In genomic region chr4:156312261-156312847, GRCh38 we compare ENCODE assay signal across 22 cellular contexts.
DNase-seq lines count a peak whose midpoint lies in the region; ATAC-seq and TF ChIP-seq lines count a peak whose summit lies in the region.
"Had no signal": no experiment of that assay in that cellular context is flagged by ENCODE, and none has a peak within 500 bp of the region (broad histone marks: within the 10 kb centered on the region; RNA-seq: fewer than 3 reads in every experiment).

No MANE protein-coding gene starts in this region.

- H3K9ac ChIP-seq in SK-N-SH = no peak overlapping the region

- no peaks in the 10 kb centered on the region for H3K79me2 ChIP-seq in SK-N-SH (ENCODE audit: insufficient read depth)

- no peak overlapping the region for H3K4me3 Mint-ChIP-seq in natural killer cell treated with Interleukin-12 subunit alpha and Interleukin-12 subunit beta and Interleukin-15 and Interleukin-18, amount 100 ng/mL, for 72 hours
- H3K4me3 Mint-ChIP-seq: activated CD4-positive, alpha-beta memory T cell treated with anti-CD3 and anti-CD28 coated beads for 36 hours; activated naive CD8-positive, alpha-beta T cell treated with anti-CD3 and anti-CD28 coated beads for 36 hours; activated T-cell treated with anti-CD3 and anti-CD28 coated beads, Interleukin-2, amount 50 U/mL, for 4 hours; CD8-positive, alpha-beta T cell; naive thymus-derived CD4-positive, alpha-beta T cell; stimulated activated naive CD8-positive, alpha-beta T cell treated with anti-CD3 and anti-CD28 coated beads, Interleukin-15, amount 100 ng/mL, for 72 hours had no signal

- no peak for TF ChIP-seq EP300 in SK-N-SH (IDR thresholded peaks at IDR 0.05; ENCODE audit: borderline replicate concordance in 1 of 2, low read depth in 1 of 2, low read length in 1 of 2)

- no peaks in the 10 kb centered on the region for H3K36me3 ChIP-seq in SK-N-SH (replicated peaks in 1 of 2; ENCODE audit: control insufficient read depth in 1 of 2, insufficient read depth in 2 of 2, low read length in 1 of 2)
- H3K36me3 ChIP-seq: cardiac muscle cell, lower lobe of right lung had no signal

- H4K20me1 ChIP-seq in SK-N-SH (ENCODE audit: insufficient read depth) = no peaks in the 10 kb centered on the region

- H3K27ac ChIP-seq in SK-N-SH (ENCODE audit: low read depth in 2 of 2, low read length in 1 of 2) = no peak overlapping the region
- H3K27ac ChIP-seq: cardiac muscle cell, lower lobe of right lung, psoas muscle had no signal

- no peaks in the 10 kb centered on the region for H3F3A ChIP-seq in SK-N-SH (replicated peaks; ENCODE audit: insufficient read depth)

- TF ChIP-seq RAD21 in SK-N-SH (IDR thresholded peaks at IDR 0.05; ENCODE audit: low read length) = no peak

- no peak overlapping the region for H3K27ac Mint-ChIP-seq in natural killer cell treated with Interleukin-12 subunit alpha and Interleukin-12 subunit beta and Interleukin-15 and Interleukin-18, amount 100 ng/mL, for 72 hours
- H3K27ac Mint-ChIP-seq: activated CD4-positive, alpha-beta memory T cell treated with anti-CD3 and anti-CD28 coated beads for 36 hours; activated naive CD8-positive, alpha-beta T cell treated with anti-CD3 and anti-CD28 coated beads for 36 hours; CD8-positive, alpha-beta T cell; naive thymus-derived CD4-positive, alpha-beta T cell; stimulated activated naive CD8-positive, alpha-beta T cell treated with anti-CD3 and anti-CD28 coated beads, Interleukin-15, amount 100 ng/mL, for 72 hours had no signal

- H3K27me3 Mint-ChIP-seq in natural killer cell treated with Interleukin-12 subunit alpha and Interleukin-12 subunit beta and Interleukin-15 and Interleukin-18, amount 100 ng/mL, for 72 hours = no peaks in the 10 kb centered on the region
- H3K27me3 Mint-ChIP-seq: activated CD4-positive, alpha-beta memory T cell treated with anti-CD3 and anti-CD28 coated beads for 36 hours; activated naive CD8-positive, alpha-beta T cell treated with anti-CD3 and anti-CD28 coated beads for 36 hours; naive thymus-derived CD4-positive, alpha-beta T cell; stimulated activated naive CD8-positive, alpha-beta T cell treated with anti-CD3 and anti-CD28 coated beads, Interleukin-15, amount 100 ng/mL, for 72 hours had no signal

- H3K36me3 Mint-ChIP-seq in natural killer cell treated with Interleukin-12 subunit alpha and Interleukin-12 subunit beta and Interleukin-15 and Interleukin-18, amount 100 ng/mL, for 72 hours = no peaks in the 10 kb centered on the region
- H3K36me3 Mint-ChIP-seq: activated CD4-positive, alpha-beta memory T cell treated with anti-CD3 and anti-CD28 coated beads for 36 hours; activated naive CD8-positive, alpha-beta T cell treated with anti-CD3 and anti-CD28 coated beads for 36 hours; CD8-positive, alpha-beta T cell; naive thymus-derived CD4-positive, alpha-beta T cell had no signal

- DNase-seq in A172 (ENCODE audit: low spot score) = peak; percentile 46
- DNase-seq in HEK293T (ENCODE audit: extremely low spot score) = no peak
- no peak for DNase-seq in SK-N-SH
- peak; percentile 46 for DNase-seq in fibroblast of villous mesenchyme (ENCODE audit: low read depth)
- no peak for DNase-seq in natural killer cell treated with Interleukin-12 subunit alpha and Interleukin-12 subunit beta and Interleukin-15 and Interleukin-18, amount 100 ng/mL, for 72 hours (ENCODE audit: low spot score)
- no peak for DNase-seq in stimulated activated naive CD4-positive, alpha-beta T cell (lab: John Stamatoyannopoulos, UW)
- DNase-seq: activated CD4-positive, alpha-beta memory T cell treated with anti-CD3 and anti-CD28 coated beads for 36 hours; activated naive CD8-positive, alpha-beta T cell treated with anti-CD3 and anti-CD28 coated beads for 36 hours; activated T-cell treated with anti-CD3 and anti-CD28 coated beads, Interleukin-2, amount 50 U/mL, for 4 hours; CD8-positive, alpha-beta T cell; DND-41; lower lobe of right lung; MM.1S; naive thymus-derived CD4-positive, alpha-beta T cell; NCI-H1930; NCI-H510A; psoas muscle; stimulated activated CD4-positive, alpha-beta T cell treated with anti-CD3 and anti-CD28 coated beads, Interleukin-15, amount 100 ng/mL, for 24 hours; stimulated activated naive CD8-positive, alpha-beta T cell treated with anti-CD3 and anti-CD28 coated beads, Interleukin-15, amount 100 ng/mL, for 72 hours had no signal

- H3K9me3 Mint-ChIP-seq in natural killer cell treated with Interleukin-12 subunit alpha and Interleukin-12 subunit beta and Interleukin-15 and Interleukin-18, amount 100 ng/mL, for 72 hours = peaks cover 4% of the 10 kb centered on the region
- H3K9me3 Mint-ChIP-seq: stimulated activated naive CD8-positive, alpha-beta T cell treated with anti-CD3 and anti-CD28 coated beads, Interleukin-15, amount 100 ng/mL, for 72 hours had no signal

- H3K9me3 ChIP-seq in SK-N-SH = peaks cover under 1% of the 10 kb centered on the region; the same call in 1 of the 2 replicates
- H3K9me3 ChIP-seq: lower lobe of right lung had no signal

- peak overlapping the region; percentile 17; the same call in 1 of the 2 replicates for H3K4me2 ChIP-seq in SK-N-SH

- no peaks in the 10 kb centered on the region for H3K9me2 ChIP-seq in SK-N-SH

- H3K4me1 Mint-ChIP-seq in natural killer cell treated with Interleukin-12 subunit alpha and Interleukin-12 subunit beta and Interleukin-15 and Interleukin-18, amount 100 ng/mL, for 72 hours (ENCODE audit: low read depth in 2 of 2) = no peaks in the 10 kb centered on the region
- H3K4me1 Mint-ChIP-seq: activated naive CD8-positive, alpha-beta T cell treated with anti-CD3 and anti-CD28 coated beads for 36 hours; naive thymus-derived CD4-positive, alpha-beta T cell; stimulated activated naive CD8-positive, alpha-beta T cell treated with anti-CD3 and anti-CD28 coated beads, Interleukin-15, amount 100 ng/mL, for 72 hours had no signal

- WGBS in SK-N-SH (ENCODE audit: low lambda C conversion rate) = 28% methylated on average over 3 of the region's 3 CpGs

- H3K4me3 ChIP-seq in SK-N-SH (ENCODE audit: low read depth in 2 of 2, low read length in 1 of 2) (no peak overlapping the region; a peak in 1 of 4 replicates), fibroblast of villous mesenchyme (ENCODE audit: low read depth, low read length) (peak overlapping the region; percentile 28)
- H3K4me3 ChIP-seq: cardiac muscle cell, lower lobe of right lung, psoas muscle had no signal

- CTCF ChIA-PET in HEK293T (lab: Yijun Ruan, JAX) (no interaction called here), SK-N-SH (lab: Yijun Ruan, JAX) (no interaction called here)

- POLR2A ChIA-PET in HEK293T (lab: Yijun Ruan, JAX) = no interaction called here
- POLR2A ChIA-PET in SK-N-SH (lab: Yijun Ruan, JAX) = no interaction called here

- no peaks in the 10 kb centered on the region for H3K27me3 ChIP-seq in SK-N-SH (ENCODE audit: insufficient read depth)
- H3K27me3 ChIP-seq: cardiac muscle cell had no signal

- ATAC-seq in natural killer cell treated with Interleukin-12 subunit alpha and Interleukin-12 subunit beta and Interleukin-15 and Interleukin-18, amount 100 ng/mL, for 72 hours = no peak
- ATAC-seq in GM21360 (IDR thresholded peaks at IDR 0.05; ENCODE audit: unreplicated experiment) = no peak
- no peak for ATAC-seq in GM19467 (IDR thresholded peaks at IDR 0.05; ENCODE audit: unreplicated experiment)
- ATAC-seq: activated T-cell treated with anti-CD3 and anti-CD28 coated beads, Interleukin-2, amount 50 U/mL, for 4 hours; CD8-positive, alpha-beta T cell; lower lobe of right lung; naive thymus-derived CD4-positive, alpha-beta T cell; psoas muscle; stimulated activated naive CD8-positive, alpha-beta T cell treated with anti-CD3 and anti-CD28 coated beads, Interleukin-15, amount 100 ng/mL, for 72 hours had no signal

- no peaks in the 10 kb centered on the region; a peak in 1 of 4 replicates for H3K4me1 ChIP-seq in SK-N-SH (ENCODE audit: control insufficient read depth in 1 of 2, insufficient read depth in 2 of 2, low read depth in 1 of 2, low read length in 1 of 2)
- H3K4me1 ChIP-seq: lower lobe of right lung, psoas muscle had no signal

- TF ChIP-seq CTCF in SK-N-SH (IDR thresholded peaks at IDR 0.05) = no peak
- TF ChIP-seq CTCF in fibroblast of villous mesenchyme (IDR thresholded peaks at IDR 0.05; ENCODE audit: insufficient read depth, low read depth, low read length) = no peak

- no peak overlapping the region for H2AFZ ChIP-seq in SK-N-SH (ENCODE audit: low read depth)

TF ChIP-seq in HEK293T, 16 proteins besides CTCF, POLR2A, EP300 and RAD21:
- peak; percentile 61 for TF ChIP-seq PKNOX1 (IDR thresholded peaks at IDR 0.05)
- TF ChIP-seq SUZ12 (IDR thresholded peaks at IDR 0.05) = no peak

TF ChIP-seq in SK-N-SH, 30 proteins besides CTCF, POLR2A, EP300 and RAD21:
- no peak for TF ChIP-seq RXRA (IDR thresholded peaks at IDR 0.05; ENCODE audit: borderline replicate concordance, low read depth)
- no peak for TF ChIP-seq TCF12 (IDR thresholded peaks at IDR 0.05)
- TF ChIP-seq, protein P1, sequence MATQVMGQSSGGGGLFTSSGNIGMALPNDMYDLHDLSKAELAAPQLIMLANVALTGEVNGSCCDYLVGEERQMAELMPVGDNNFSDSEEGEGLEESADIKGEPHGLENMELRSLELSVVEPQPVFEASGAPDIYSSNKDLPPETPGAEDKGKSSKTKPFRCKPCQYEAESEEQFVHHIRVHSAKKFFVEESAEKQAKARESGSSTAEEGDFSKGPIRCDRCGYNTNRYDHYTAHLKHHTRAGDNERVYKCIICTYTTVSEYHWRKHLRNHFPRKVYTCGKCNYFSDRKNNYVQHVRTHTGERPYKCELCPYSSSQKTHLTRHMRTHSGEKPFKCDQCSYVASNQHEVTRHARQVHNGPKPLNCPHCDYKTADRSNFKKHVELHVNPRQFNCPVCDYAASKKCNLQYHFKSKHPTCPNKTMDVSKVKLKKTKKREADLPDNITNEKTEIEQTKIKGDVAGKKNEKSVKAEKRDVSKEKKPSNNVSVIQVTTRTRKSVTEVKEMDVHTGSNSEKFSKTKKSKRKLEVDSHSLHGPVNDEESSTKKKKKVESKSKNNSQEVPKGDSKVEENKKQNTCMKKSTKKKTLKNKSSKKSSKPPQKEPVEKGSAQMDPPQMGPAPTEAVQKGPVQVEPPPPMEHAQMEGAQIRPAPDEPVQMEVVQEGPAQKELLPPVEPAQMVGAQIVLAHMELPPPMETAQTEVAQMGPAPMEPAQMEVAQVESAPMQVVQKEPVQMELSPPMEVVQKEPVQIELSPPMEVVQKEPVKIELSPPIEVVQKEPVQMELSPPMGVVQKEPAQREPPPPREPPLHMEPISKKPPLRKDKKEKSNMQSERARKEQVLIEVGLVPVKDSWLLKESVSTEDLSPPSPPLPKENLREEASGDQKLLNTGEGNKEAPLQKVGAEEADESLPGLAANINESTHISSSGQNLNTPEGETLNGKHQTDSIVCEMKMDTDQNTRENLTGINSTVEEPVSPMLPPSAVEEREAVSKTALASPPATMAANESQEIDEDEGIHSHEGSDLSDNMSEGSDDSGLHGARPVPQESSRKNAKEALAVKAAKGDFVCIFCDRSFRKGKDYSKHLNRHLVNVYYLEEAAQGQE (IDR thresholded peaks at IDR 0.05; ENCODE audit: low read depth, low read length) = no peak

Comparison
In these comparisons a context has a peak if more than half of its experiments do, and no peak if none do; other contexts are left out.
1. DNase-seq: peak in A172 (single experiment) and fibroblast of villous mesenchyme (single experiment); none in HEK293T (single experiment), SK-N-SH (single experiment), natural killer cell treated with Interleukin-12 subunit alpha and Interleukin-12 subunit beta and Interleukin-15 and Interleukin-18, amount 100 ng/mL, for 72 hours (single experiment) and stimulated activated naive CD4-positive, alpha-beta T cell (0 of 6).